In genomic region chr6:56540950-56541600, GRCh38 we compare ENCODE assay signal across 8 cellular contexts.
DNase-seq lines count a peak whose midpoint lies in the region; ATAC-seq and TF ChIP-seq lines count a peak whose summit lies in the region.

No MANE protein-coding gene starts in this region.

- H3K27ac ChIP-seq in caudate nucleus (ENCODE audit: low read depth, low read length): peak overlapping the region; percentile 75

- H3K9ac ChIP-seq in mucosa of stomach (ENCODE audit: low read length): peak overlapping the region; percentile 81

- H3K9me3 Mint-ChIP-seq in effector memory CD8-positive, alpha-beta T cell: no peaks in the 10 kb centered on the region
- no peaks in the 10 kb centered on the region for H3K9me3 Mint-ChIP-seq in activated CD8-positive, alpha-beta memory T cell treated with anti-CD3 and anti-CD28 coated beads, Interleukin-2, amount 10 ng/mL, durations not matched to agents 7 days and 5 days (ENCODE audit: low read depth)

- DNase-seq in BE2C (no peak), NB4 (ENCODE audit: low read depth) (peak; percentile 49), caudate nucleus (lab: John Stamatoyannopoulos, UW) (peak in 2 of 61 donors; percentile 13 to 25), RPMI8226 (no peak)
- no peak for DNase-seq in effector memory CD8-positive, alpha-beta T cell
- DNase-seq in activated CD8-positive, alpha-beta memory T cell treated with anti-CD3 and anti-CD28 coated beads, Interleukin-2, amount 10 ng/mL, durations not matched to agents 7 days and 5 days: no peak

- H3K4me1 ChIP-seq in BE2C (peaks cover 7% of the 10 kb centered on the region; the same call in 1 of the 2 replicates), mucosa of stomach (ENCODE audit: control insufficient read depth, insufficient read depth, low read length) (peaks cover 23% of the 10 kb centered on the region)

- H3K27me3 Mint-ChIP-seq in effector memory CD8-positive, alpha-beta T cell: no peaks in the 10 kb centered on the region
- H3K27me3 Mint-ChIP-seq in activated CD8-positive, alpha-beta memory T cell treated with anti-CD3 and anti-CD28 coated beads, Interleukin-2, amount 10 ng/mL, durations not matched to agents 7 days and 5 days: peaks cover 8% of the 10 kb centered on the region

- no peak overlapping the region for H3K4me3 Mint-ChIP-seq in effector memory CD8-positive, alpha-beta T cell
- H3K4me3 Mint-ChIP-seq in activated CD8-positive, alpha-beta memory T cell treated with anti-CD3 and anti-CD28 coated beads, Interleukin-2, amount 10 ng/mL, durations not matched to agents 7 days and 5 days: no peak overlapping the region

- H3K36me3 Mint-ChIP-seq in effector memory CD8-positive, alpha-beta T cell (ENCODE audit: insufficient read depth): no peaks in the 10 kb centered on the region
- H3K36me3 Mint-ChIP-seq in activated CD8-positive, alpha-beta memory T cell treated with anti-CD3 and anti-CD28 coated beads, Interleukin-2, amount 10 ng/mL, durations not matched to agents 7 days and 5 days: no peaks in the 10 kb centered on the region

- TF ChIP-seq CTCF in BE2C (IDR thresholded peaks at IDR 0.05; ENCODE audit: low read depth, low read length) (no peak), NB4 (IDR thresholded peaks at IDR 0.05; ENCODE audit: low read depth, low read length) (no peak)

- no peaks in the 10 kb centered on the region for H3K4me1 Mint-ChIP-seq in effector memory CD8-positive, alpha-beta T cell (ENCODE audit: low read depth in 2 of 2)
- no peaks in the 10 kb centered on the region for H3K4me1 Mint-ChIP-seq in activated CD8-positive, alpha-beta memory T cell treated with anti-CD3 and anti-CD28 coated beads, Interleukin-2, amount 10 ng/mL, durations not matched to agents 7 days and 5 days

- H3K36me3 ChIP-seq in BE2C (peaks cover 3% of the 10 kb centered on the region), mucosa of stomach (ENCODE audit: control insufficient read depth, insufficient read depth, low read length) (no peaks in the 10 kb centered on the region)

- no peaks in the 10 kb centered on the region for H3K9me3 ChIP-seq in BE2C
- H3K9me3 ChIP-seq in mucosa of stomach (ENCODE audit: control insufficient read depth, low read length): no peaks in the 10 kb centered on the region

- no peak for TF ChIP-seq POLR2A in NB4 (IDR thresholded peaks at IDR 0.05; ENCODE audit: extremely low read depth, insufficient read length)

- H3K27ac Mint-ChIP-seq in effector memory CD8-positive, alpha-beta T cell: no peak overlapping the region
- H3K27ac Mint-ChIP-seq in activated CD8-positive, alpha-beta memory T cell treated with anti-CD3 and anti-CD28 coated beads, Interleukin-2, amount 10 ng/mL, durations not matched to agents 7 days and 5 days: no peak overlapping the region

- no peak for ATAC-seq in effector memory CD8-positive, alpha-beta T cell (replicated peaks)
- ATAC-seq in GM18498 (IDR thresholded peaks at IDR 0.05; ENCODE audit: unreplicated experiment): no peak
- ATAC-seq in activated CD8-positive, alpha-beta memory T cell treated with anti-CD3 and anti-CD28 coated beads, Interleukin-2, amount 10 ng/mL, durations not matched to agents 7 days and 5 days: no peak

- no peaks in the 10 kb centered on the region for H3K27me3 ChIP-seq in BE2C
- no peaks in the 10 kb centered on the region for H3K27me3 ChIP-seq in mucosa of stomach (ENCODE audit: control insufficient read depth, insufficient read depth, low read length)

- CTCF ChIA-PET in activated CD8-positive, alpha-beta memory T cell treated with anti-CD3 and anti-CD28 coated beads, Interleukin-2, amount 10 ng/mL, durations not matched to agents 7 days and 5 days (lab: Charles Lee): interaction anchor here (2.1 kb wide), 1 partner anchor 53 kb away, joined by 11 read pairs; no protein-coding TSS in a partner anchor

- peak overlapping the region; percentile 74 for H3K4me3 ChIP-seq in BE2C (ENCODE audit: low read depth, low read length)
- no peak overlapping the region for H3K4me3 ChIP-seq in NB4 (ENCODE audit: low read depth, low read length)
- H3K4me3 ChIP-seq in mucosa of stomach (ENCODE audit: low read length): peak overlapping the region; percentile 26
